ENCODE assay signal across 8 cellular contexts in genomic region chr11:112227002-112227401, GRCh38. TPM values are rescaled to one million over a fixed set of nuclear protein-coding genes. Genes with fewer than 3 reads are reported as not detected.
DNase-seq lines count a peak whose midpoint lies in the region; FAIRE-seq and TF ChIP-seq lines count a peak whose summit lies in the region.

No MANE protein-coding gene starts in this region.

- H3K4me1 Mint-ChIP-seq in CD14-positive monocyte = peaks cover 24% of the 10 kb centered on the region
- H3K4me1 Mint-ChIP-seq in astrocyte (ENCODE audit: low read depth, unreplicated experiment) = peaks cover 17% of the 10 kb centered on the region

- H2AFZ ChIP-seq in astrocyte (ENCODE audit: low read depth, low read length) = peak overlapping the region; percentile 96

- H3K27me3 ChIP-seq in HUES6 (ENCODE audit: control insufficient read depth, insufficient read depth, low read length) (peaks cover 10% of the 10 kb centered on the region; the same call in 1 of the 2 replicates), astrocyte (ENCODE audit: insufficient read depth, low read length) (no peaks in the 10 kb centered on the region), stomach smooth muscle (ENCODE audit: control insufficient read depth in 1 of 2, insufficient read depth in 2 of 2, low read length in 2 of 2) (no peaks in the 10 kb centered on the region)

- H3K27ac ChIP-seq in HUES6 (ENCODE audit: low read depth, low read length) (peak overlapping the region; percentile 74; the same call in 1 of the 2 replicates), astrocyte (ENCODE audit: low read depth, low read length) (peak overlapping the region; percentile 97), stomach smooth muscle (ENCODE audit: low read length) (peak overlapping the region; percentile 99)

- intact Hi-C loops in CD14-positive monocyte (cut with micrococcal nuclease) = loop anchor here in 1 of 2 donors (10.0 kb wide), 1 partner anchor 52 kb away; the partner anchor contains the start of gene BCO2

- H3K27ac Mint-ChIP-seq in CD14-positive monocyte (peak overlapping the region; percentile 97 to 99 (median 99)), astrocyte (ENCODE audit: unreplicated experiment) (peak overlapping the region; percentile 66)

- FAIRE-seq in astrocyte (lab: Jason Lieb, UNC) = no peak

- H3K36me3 Mint-ChIP-seq in CD14-positive monocyte (peaks cover 39% of the 10 kb centered on the region in 2 donors), astrocyte (ENCODE audit: low read depth, unreplicated experiment) (peaks cover 3% of the 10 kb centered on the region)

- H3K4me1 ChIP-seq in HUES6 (ENCODE audit: control insufficient read depth, insufficient read depth, low read length) (0 out of 2 replicates have a peak, but pooled peaks cover 3% of the 10 kb centered on the region), astrocyte (ENCODE audit: insufficient read depth, low read length) (peaks cover 21% of the 10 kb centered on the region), stomach smooth muscle (ENCODE audit: control insufficient read depth, insufficient read depth, low read length) (peaks cover 16% of the 10 kb centered on the region)

- no peak for TF ChIP-seq CTCF in CD14-positive monocyte (IDR thresholded peaks at IDR 0.05)
- no peak for TF ChIP-seq CTCF in astrocyte (IDR thresholded peaks at IDR 0.05; ENCODE audit: insufficient read depth, low read depth, low read length)

- peaks cover 0 to 2% (median 0%) of the 10 kb centered on the region in 7 donors for H3K9me3 Mint-ChIP-seq in CD14-positive monocyte
- no peaks in the 10 kb centered on the region for H3K9me3 Mint-ChIP-seq in astrocyte (ENCODE audit: unreplicated experiment)

- H3K4me3 Mint-ChIP-seq in CD14-positive monocyte = peak overlapping the region; percentile 83 to 92
- H3K4me3 Mint-ChIP-seq in astrocyte (ENCODE audit: unreplicated experiment) = peak overlapping the region; percentile 85

- peaks cover 33% of the 10 kb centered on the region for H3K36me3 ChIP-seq in HUES6 (ENCODE audit: control insufficient read depth, insufficient read depth, low read length)
- H3K36me3 ChIP-seq in astrocyte (ENCODE audit: insufficient read depth, low read length) = peaks cover 23% of the 10 kb centered on the region
- peaks cover 12 to 14% of the 10 kb centered on the region in 2 donors for H3K36me3 ChIP-seq in stomach smooth muscle (ENCODE audit: control insufficient read depth in 2 of 2, insufficient read depth in 2 of 2, low read length in 2 of 2)

- H4K20me1 ChIP-seq in astrocyte (ENCODE audit: insufficient read depth, low read length) = peaks cover 13% of the 10 kb centered on the region

- peaks cover 42% of the 10 kb centered on the region for H3K79me2 ChIP-seq in astrocyte (ENCODE audit: insufficient read depth, low read length)

- peak overlapping the region; percentile 99 for H3K4me2 ChIP-seq in astrocyte (ENCODE audit: low read length)

- H3K4me3 ChIP-seq in HUES6 (ENCODE audit: low read depth, low read length) = peak overlapping the region; percentile 97
- peak overlapping the region; percentile 90 for H3K4me3 ChIP-seq in astrocyte (ENCODE audit: insufficient read depth, low read depth, low read length)
- peak overlapping the region; percentile 94 to 98 for H3K4me3 ChIP-seq in stomach smooth muscle (ENCODE audit: low read length in 2 of 2)

- H3K27me3 Mint-ChIP-seq in CD14-positive monocyte (ENCODE audit: low read depth in 3 of 3) (peaks cover 0 to 3% (median 2%) of the 10 kb centered on the region in 3 donors), astrocyte (ENCODE audit: low read depth, unreplicated experiment) (no peaks in the 10 kb centered on the region)

- H3K9ac ChIP-seq in HUES6 (ENCODE audit: low read length) (peak overlapping the region; percentile 92), astrocyte (ENCODE audit: low read length) (peak overlapping the region; percentile 97), stomach smooth muscle (ENCODE audit: low read length in 2 of 2) (peak overlapping the region; percentile 97 to 100)

- H3K9me3 ChIP-seq in HUES6 (ENCODE audit: control insufficient read depth, insufficient read depth, low read depth, low read length) = no peaks in the 10 kb centered on the region
- H3K9me3 ChIP-seq in astrocyte (ENCODE audit: insufficient read depth, low read depth, low read length) = no peaks in the 10 kb centered on the region
- no peaks in the 10 kb centered on the region for H3K9me3 ChIP-seq in stomach smooth muscle (ENCODE audit: control insufficient read depth in 2 of 2, low read length in 2 of 2)

- DNase-seq in CD14-positive monocyte (ENCODE audit: low spot score) (no peak), astrocyte (ENCODE audit: low read depth) (peak; percentile 40), inferior parietal cortex (ENCODE audit: extremely low spot score) (peak; percentile 27), NCI-H187 treated with DMSO at 0.1 percent for 48 hours (lab: John Stamatoyannopoulos, UW) (no peak), NCI-H2196 treated with DMSO at 0.1 percent for 48 hours (lab: John Stamatoyannopoulos, UW; ENCODE audit: unreplicated experiment) (no peak)
- no peak for DNase-seq in activated CD4-positive, alpha-beta T cell treated with anti-CD3 and anti-CD28 coated beads for 48 hours

RNA-seq across cellular contexts. Expression of gene PTS, which starts 0.8 kb away (rescaled TPM):
- polyA plus RNA-seq in CD14-positive monocyte = 10 to 100 TPM; 11.8 to 14.0 TPM
- total RNA-seq in astrocyte = 61.0 and 64.6 TPM in 2 replicates

RNA-seq across cellular contexts. Expression of gene PLET1, which starts 33.7 kb away (rescaled TPM):
- polyA plus RNA-seq in CD14-positive monocyte = not detected
- total RNA-seq in astrocyte = not detected in 2 replicates

RNA-seq across cellular contexts. Expression of gene BCO2, which starts 51.7 kb away (rescaled TPM):
- polyA plus RNA-seq in CD14-positive monocyte = under 1 TPM in 1 of 2 donors, not detected in 1; 0.20 TPM
- 0.48 and 0.62 TPM in 2 replicates for total RNA-seq in astrocyte

RNA-seq across cellular contexts. Expression of gene TEX12, which starts 59.8 kb away (rescaled TPM):
- not detected for polyA plus RNA-seq in CD14-positive monocyte
- not detected in 2 replicates for total RNA-seq in astrocyte

Comparison
In these comparisons a context has a peak if more than half of its experiments do, and no peak if none do; other contexts are left out.
1. DNase-seq: peak in astrocyte (single experiment) and inferior parietal cortex (single experiment); none in CD14-positive monocyte (single experiment), NCI-H187 treated with DMSO at 0.1 percent for 48 hours (single experiment), activated CD4-positive, alpha-beta T cell treated with anti-CD3 and anti-CD28 coated beads for 48 hours (single experiment) and NCI-H2196 treated with DMSO at 0.1 percent for 48 hours (single experiment).
2. Peak in every context shown above with its lines, with median percentiles within 50 percentile points of each other: H3K27ac ChIP-seq, H3K4me3 ChIP-seq and H3K9ac ChIP-seq.